10 cellular contexts compared by ENCODE assay signal in the genomic region with DNA sequence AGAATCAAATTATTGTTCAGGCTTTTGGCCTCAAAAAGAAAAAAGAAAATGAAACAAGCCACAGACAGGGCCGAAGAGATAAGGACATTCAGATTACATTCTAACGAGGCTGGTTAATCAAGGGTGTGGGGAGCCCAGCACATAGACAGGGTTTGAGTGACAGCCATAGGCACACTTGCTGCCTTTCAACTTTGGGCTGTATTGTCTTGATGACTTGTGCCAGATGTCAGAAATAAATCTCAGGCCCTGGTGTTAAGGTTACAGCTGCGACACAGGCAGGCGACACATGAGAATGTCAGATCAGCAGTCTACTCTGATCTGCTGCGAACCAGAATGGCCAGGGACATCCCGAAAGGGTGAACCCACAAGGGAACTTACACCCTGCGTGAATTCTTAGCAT.
"Had no signal": no experiment of that assay in that cellular context is flagged by ENCODE, and none has a peak within 500 bp of the region (broad histone marks: within the 10 kb centered on the region; RNA-seq: fewer than 3 reads in every experiment).

No MANE protein-coding gene starts in this region.

- ATAC-seq: stimulated activated naive B cell treated with anti-CD40 and anti-IgM and Interleukin-4, amounts not matched to agents 10 μg/mL and 1 μg/mL and 100 μg/mL, for 72 hours had no signal

- DNase-seq: activated naive CD4-positive, alpha-beta T cell treated with anti-CD3 and anti-CD28 coated beads, Interleukin-2, amount 50 U/mL, for 16 hours; adrenal gland; central memory CD4-positive, alpha-beta T cell; erythroblast; stimulated activated CD4-positive, alpha-beta T cell treated with anti-CD3 and anti-CD28 coated beads, Interleukin-2, amount 100 ng/mL, for 24 hours; stimulated activated naive B cell treated with anti-CD40 and anti-IgM and Interleukin-4, amounts not matched to agents 10 μg/mL and 1 μg/mL and 100 μg/mL, for 72 hours; trophoblast cell had no signal

- H3K4me1 ChIP-seq: adrenal gland, parathyroid adenoma had no signal

- H3K36me3 ChIP-seq: adrenal gland had no signal

- H3K27ac Mint-ChIP-seq: activated T-helper 2 cell treated with anti-CD3 and anti-CD28 coated beads, Interferon-gamma antibody, Interleukin-2, Interleukin-4, amounts not matched to agents 10 μg/mL and 5 μg/mL and 100 μg/mL, durations not matched to agents 14 hours and 24 hours and 36 hours; stimulated activated naive B cell treated with anti-CD40 and anti-IgM and Interleukin-4, amounts not matched to agents 10 μg/mL and 1 μg/mL and 100 μg/mL, for 72 hours had no signal

- H3K27ac ChIP-seq: adrenal gland, coronary artery, parathyroid adenoma had no signal

- H3K4me3 ChIP-seq: adrenal gland, coronary artery had no signal

- H3K4me1 Mint-ChIP-seq: stimulated activated naive B cell treated with anti-CD40 and anti-IgM and Interleukin-4, amounts not matched to agents 10 μg/mL and 1 μg/mL and 100 μg/mL, for 72 hours had no signal

- H3K9me3 ChIP-seq: adrenal gland had no signal

- H3K36me3 Mint-ChIP-seq: stimulated activated naive B cell treated with anti-CD40 and anti-IgM and Interleukin-4, amounts not matched to agents 10 μg/mL and 1 μg/mL and 100 μg/mL, for 72 hours had no signal

- H3K27me3 Mint-ChIP-seq: stimulated activated naive B cell treated with anti-CD40 and anti-IgM and Interleukin-4, amounts not matched to agents 10 μg/mL and 1 μg/mL and 100 μg/mL, for 72 hours had no signal

- H3K4me3 Mint-ChIP-seq: stimulated activated naive B cell treated with anti-CD40 and anti-IgM and Interleukin-4, amounts not matched to agents 10 μg/mL and 1 μg/mL and 100 μg/mL, for 72 hours had no signal

- H3K9me3 Mint-ChIP-seq: activated T-helper 2 cell treated with anti-CD3 and anti-CD28 coated beads, Interferon-gamma antibody, Interleukin-2, Interleukin-4, amounts not matched to agents 10 μg/mL and 5 μg/mL and 100 μg/mL, durations not matched to agents 14 hours and 24 hours and 36 hours; stimulated activated naive B cell treated with anti-CD40 and anti-IgM and Interleukin-4, amounts not matched to agents 10 μg/mL and 1 μg/mL and 100 μg/mL, for 72 hours had no signal

- H3K27me3 ChIP-seq: adrenal gland had no signal
